In the genomic region with DNA sequence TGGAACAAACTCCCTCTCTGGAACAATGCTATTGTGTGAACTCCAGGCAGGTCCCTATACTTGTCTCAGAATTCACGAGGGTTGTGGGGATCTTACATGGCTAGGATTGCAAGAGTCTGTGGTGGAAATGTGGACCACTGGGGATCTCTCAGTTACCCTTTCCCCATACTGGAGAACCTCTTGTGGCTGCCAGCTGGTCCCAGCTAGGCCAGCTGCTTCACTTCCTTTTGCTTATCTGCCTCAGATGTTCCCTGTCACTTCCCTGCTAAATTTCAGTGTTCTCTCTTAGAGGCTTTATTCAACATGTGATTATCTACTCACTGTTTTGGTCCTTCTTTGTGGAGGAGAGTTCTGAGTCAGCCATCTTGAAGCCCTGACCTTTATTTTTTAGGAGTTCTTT, we compare ENCODE assay signal across 20 cellular contexts.
DNase-seq lines count a peak whose midpoint lies in the region; ATAC-seq and TF ChIP-seq lines count a peak whose summit lies in the region.
"Had no signal": no experiment of that assay in that cellular context is flagged by ENCODE, and none has a peak within 500 bp of the region (broad histone marks: within the 10 kb centered on the region; RNA-seq: fewer than 3 reads in every experiment).

No MANE protein-coding gene starts in this region.

- no peaks in the 10 kb centered on the region for H3K4me1 Mint-ChIP-seq in endodermal cell

- no peak for TF ChIP-seq CTCF in endodermal cell (conservative IDR thresholded peaks at IDR 0.05)
- no peak for TF ChIP-seq CTCF in upper lobe of right lung (IDR thresholded peaks at IDR 0.05)

- 82 to 100% methylated on average over 1 of the region's 1 CpG for WGBS in endodermal cell (ENCODE audit: insufficient coverage in 1 of 2, insufficient read length in 1 of 2), 2 experiments

- no peaks in the 10 kb centered on the region for H3K9me3 ChIP-seq in endodermal cell (ENCODE audit: control insufficient read depth, low read length)
- no peaks in the 10 kb centered on the region for H3K9me3 ChIP-seq in upper lobe of right lung
- H3K9me3 ChIP-seq: ovary had no signal

- H3K9me3 Mint-ChIP-seq in endodermal cell: peaks cover 3% of the 10 kb centered on the region

- H3K4me3 ChIP-seq in endodermal cell (ENCODE audit: low read length): no peak overlapping the region
- no peak overlapping the region for H3K4me3 ChIP-seq in upper lobe of right lung
- H3K4me3 ChIP-seq: adrenal gland, ovary, SJCRH30, skin epidermis, tibial nerve had no signal

- peak overlapping the region; percentile 45 for H3K27ac Mint-ChIP-seq in endodermal cell
- H3K27ac Mint-ChIP-seq: activated T-cell treated with anti-CD3 and anti-CD28 coated beads, Interleukin-2, amount 50 U/mL, for 24 hours had no signal

- no peak overlapping the region for H3K9ac ChIP-seq in endodermal cell (ENCODE audit: extremely low read depth, low read length, poor library complexity, severe bottlenecking)

- H3K27me3 ChIP-seq in endodermal cell (ENCODE audit: control insufficient read depth, insufficient read depth, low read length, poor library complexity, severe bottlenecking) (no peaks in the 10 kb centered on the region), upper lobe of right lung (no peaks in the 10 kb centered on the region)
- H3K27me3 ChIP-seq: adrenal gland, ovary, SJCRH30, tibial nerve had no signal

- H3K27ac ChIP-seq in endodermal cell (ENCODE audit: low read depth, low read length): no peak overlapping the region
- no peak overlapping the region for H3K27ac ChIP-seq in upper lobe of right lung
- H3K27ac ChIP-seq: adrenal gland, ovary, SJCRH30, tibial nerve had no signal

- H3K4me1 ChIP-seq in endodermal cell (ENCODE audit: control insufficient read depth, insufficient read depth, low read length): no peaks in the 10 kb centered on the region
- H3K4me1 ChIP-seq in upper lobe of right lung: no peaks in the 10 kb centered on the region
- H3K4me1 ChIP-seq: adrenal gland, SJCRH30, tibial nerve had no signal

- DNase-seq in NCI-H2171 treated with DMSO at 0.1 percent for 48 hours (lab: John Stamatoyannopoulos, UW): peak; percentile 19
- no peak for DNase-seq in NCI-H2171 (lab: John Stamatoyannopoulos, UW)
- peak; percentile 93 for DNase-seq in OCI-M1 (lab: John Stamatoyannopoulos, UW)
- no peak for DNase-seq in endodermal cell
- no peak for DNase-seq in upper lobe of right lung
- DNase-seq in T-helper 1 cell: no peak
- no peak for DNase-seq in SW480 (ENCODE audit: low spot score)
- DNase-seq in activated CD4-positive, alpha-beta T cell treated with anti-CD3 and anti-CD28 coated beads, Interleukin-2, amount 50 U/mL, for 4 hours: no peak
- DNase-seq: 8988T; activated CD4-positive, alpha-beta T cell treated with anti-CD3 and anti-CD28 coated beads, Interleukin-2, amount 50 U/mL, for 48 hours; activated T-cell treated with anti-CD3 and anti-CD28 coated beads, Interleukin-2, amount 50 U/mL, for 24 hours; adrenal gland; central memory CD4-positive, alpha-beta T cell; foreskin fibroblast; KG1; left cardiac atrium; ovary had no signal

- H3K27me3 Mint-ChIP-seq in endodermal cell (ENCODE audit: insufficient read depth): no peaks in the 10 kb centered on the region
- H3K27me3 Mint-ChIP-seq: activated T-cell treated with anti-CD3 and anti-CD28 coated beads, Interleukin-2, amount 50 U/mL, for 24 hours had no signal

- no peak overlapping the region for H3K4me3 Mint-ChIP-seq in endodermal cell
- H3K4me3 Mint-ChIP-seq: activated T-cell treated with anti-CD3 and anti-CD28 coated beads, Interleukin-2, amount 50 U/mL, for 24 hours had no signal

- peak; percentile 19 for ATAC-seq in upper lobe of right lung
- ATAC-seq: left cardiac atrium had no signal

- H3K36me3 Mint-ChIP-seq in endodermal cell (ENCODE audit: low read depth): peaks cover 3% of the 10 kb centered on the region

- intact Hi-C loops in upper lobe of right lung (cut with DNase I): no loop called here

- no peaks in the 10 kb centered on the region for H3K36me3 ChIP-seq in endodermal cell (ENCODE audit: control insufficient read depth, insufficient read depth, low read length)
- H3K36me3 ChIP-seq in upper lobe of right lung: no peaks in the 10 kb centered on the region
- H3K36me3 ChIP-seq: adrenal gland, ovary, SJCRH30 had no signal

Comparison
In these comparisons a context has a peak if more than half of its experiments do, and no peak if none do; other contexts are left out.
1. DNase-seq: peak in NCI-H2171 treated with DMSO at 0.1 percent for 48 hours (single experiment) and OCI-M1 (single experiment); none in NCI-H2171 (single experiment), endodermal cell (single experiment), upper lobe of right lung (single experiment), T-helper 1 cell (0 of 5), SW480 (single experiment) and activated CD4-positive, alpha-beta T cell treated with anti-CD3 and anti-CD28 coated beads, Interleukin-2, amount 50 U/mL, for 4 hours (0 of 2).